ENCODE assay signal across 6 cellular contexts in genomic region chr16:668519-669171, GRCh38. TPM values are rescaled to one million over a fixed set of nuclear protein-coding genes. Genes with fewer than 3 reads are reported as not detected.
A peak's percentile ranks its signal among the peaks of the same experiment; 100 is the strongest.
DNase-seq lines count a peak whose midpoint lies in the region; ATAC-seq and TF ChIP-seq lines count a peak whose summit lies in the region.

No MANE protein-coding gene starts in this region.

- no peaks in the 10 kb centered on the region for H3K27me3 ChIP-seq in ovary

- H3K27ac Mint-ChIP-seq in T-helper 2 cell treated with Interferon-gamma antibody and Interleukin-4, amounts not matched to agents 5 μg/mL and 100 μg/mL, for 36 hours, result peak overlapping the region; percentile 68

- H3K27me3 Mint-ChIP-seq in T-helper 2 cell treated with Interferon-gamma antibody and Interleukin-4, amounts not matched to agents 5 μg/mL and 100 μg/mL, for 36 hours (ENCODE audit: low read depth), result no peaks in the 10 kb centered on the region

- TF ChIP-seq POLR2A in ovary (IDR thresholded peaks at IDR 0.05), result no peak

- H3K4me3 ChIP-seq in choroid plexus epithelial cell (ENCODE audit: low read depth, low read length), result peak overlapping the region; percentile 93
- H3K4me3 ChIP-seq in ovary, result peak overlapping the region; percentile 74

- no peak for DNase-seq in T-helper 2 cell treated with Interferon-gamma antibody and Interleukin-4, amounts not matched to agents 5 μg/mL and 100 μg/mL, for 36 hours (ENCODE audit: low spot score)
- no peak for DNase-seq in T-helper 2 cell
- DNase-seq in choroid plexus epithelial cell (ENCODE audit: low read depth), result peak; percentile 34
- DNase-seq in ovary, result no peak
- no peak for DNase-seq in NCI-H2081 treated with DMSO at 0.1 percent for 48 hours (lab: John Stamatoyannopoulos, UW)

- peak overlapping the region; percentile 82 for H3K4me3 Mint-ChIP-seq in T-helper 2 cell treated with Interferon-gamma antibody and Interleukin-4, amounts not matched to agents 5 μg/mL and 100 μg/mL, for 36 hours

- TF ChIP-seq EP300 in ovary (IDR thresholded peaks at IDR 0.05), result no peak

- intact Hi-C loops in ovary (cut with DNase I), result loop anchor here in 3 of 4 donors (5.0 to 10.0 kb wide), 3 partner anchors 101 to 284 kb away; partner anchors contain the start of genes NHLRC4 (in 1 of the 3), PGAP6 (in 1 of the 3) and PIGQ (in 1 of the 3)

- peaks cover 5% of the 10 kb centered on the region for H3K36me3 Mint-ChIP-seq in T-helper 2 cell treated with Interferon-gamma antibody and Interleukin-4, amounts not matched to agents 5 μg/mL and 100 μg/mL, for 36 hours (ENCODE audit: low read depth)

- peak overlapping the region; percentile 58 to 67 for H3K27ac ChIP-seq in ovary

- no peaks in the 10 kb centered on the region for H3K36me3 ChIP-seq in ovary

- 5 to 7% (median 7%) methylated on average over 40 to 50 of the region's 50 CpGs for whole genome bisulfite sequencing in ovary, 3 donors

- peaks cover 1% of the 10 kb centered on the region for H3K4me1 Mint-ChIP-seq in T-helper 2 cell treated with Interferon-gamma antibody and Interleukin-4, amounts not matched to agents 5 μg/mL and 100 μg/mL, for 36 hours (ENCODE audit: low read depth)

- H3K9me3 Mint-ChIP-seq in T-helper 2 cell treated with Interferon-gamma antibody and Interleukin-4, amounts not matched to agents 5 μg/mL and 100 μg/mL, for 36 hours, result no peaks in the 10 kb centered on the region

- no peaks in the 10 kb centered on the region for H3K9me3 ChIP-seq in ovary

- no peak for ATAC-seq in HG03095 (IDR thresholded peaks at IDR 0.05; ENCODE audit: unreplicated experiment)

- no peak for TF ChIP-seq CTCF in choroid plexus epithelial cell (conservative IDR thresholded peaks at IDR 0.05; ENCODE audit: low read depth, low read length)
- no peak for TF ChIP-seq CTCF in ovary (IDR thresholded peaks at IDR 0.05)

- peaks cover 12% of the 10 kb centered on the region for H3K4me1 ChIP-seq in ovary (ENCODE audit: insufficient read depth)

RNA-seq across cellular contexts. Expression of gene RHOT2, which starts 0.7 kb away (rescaled TPM):
- 100 to 1,000 TPM in 1 of 7 donors, 10 to 100 TPM in 6; 44.6 to 100 (median 80.6) TPM for total RNA-seq in ovary
- polyA plus RNA-seq in ovary, result 10 to 100 TPM; 11.6 to 96.6 TPM

RNA-seq across cellular contexts. Expression of gene RHBDL1, which starts 6.8 kb away (rescaled TPM):
- total RNA-seq in ovary, result 1 to 10 TPM in 6 of 7 donors, under 1 TPM in 1; 0.50 to 4.3 (median 1.4) TPM
- polyA plus RNA-seq in ovary, result under 1 TPM in 1 of 2 donors, not detected in 1; 0.80 TPM

RNA-seq across cellular contexts. Expression of gene STUB1, which starts 11.6 kb away (rescaled TPM):
- total RNA-seq in ovary, result 100 to 1,000 TPM in 4 of 7 donors, 10 to 100 TPM in 3; 72.3 to 115 (median 102) TPM
- 100 to 1,000 TPM in 1 of 2 donors, 10 to 100 TPM in 1; 20.1 to 107 TPM for polyA plus RNA-seq in ovary

RNA-seq across cellular contexts. Expression of gene JMJD8, which starts 15.5 kb away (rescaled TPM):
- total RNA-seq in ovary, result 10 to 100 TPM; 36.6 to 73.9 (median 64.0) TPM
- 10 to 100 TPM; 10.2 to 53.8 TPM for polyA plus RNA-seq in ovary

RNA-seq across cellular contexts. Expression of gene WDR90, which starts 19.5 kb away (rescaled TPM):
- total RNA-seq in ovary, result 10 to 100 TPM; 22.4 to 58.2 (median 45.1) TPM
- polyA plus RNA-seq in ovary, result 10 to 100 TPM in 1 of 2 donors, 1 to 10 TPM in 1; 1.4 to 34.9 TPM
